Comparison of ENCODE assay signal across 10 cellular contexts in genomic region chr6:158911746-158912158, GRCh38.
DNase-seq lines count a peak whose midpoint lies in the region; ATAC-seq, FAIRE-seq and TF ChIP-seq lines count a peak whose summit lies in the region.
"Had no signal": no experiment of that assay in that cellular context is flagged by ENCODE, and none has a peak within 500 bp of the region (broad histone marks: within the 10 kb centered on the region; RNA-seq: fewer than 3 reads in every experiment).

No MANE protein-coding gene starts in this region.

- no peak for ATAC-seq in sciatic nerve

- H3K4me1 ChIP-seq in Loucy (ENCODE audit: insufficient read depth, low read length, poor library complexity, severe bottlenecking) (peaks cover 9% of the 10 kb centered on the region), trophoblast cell (ENCODE audit: control insufficient read depth in 1 of 2, insufficient read depth in 2 of 2, low read length in 2 of 2) (peaks cover 21 to 26% of the 10 kb centered on the region in 2 experiments), transverse colon (no peaks in the 10 kb centered on the region)

- no peak for TF ChIP-seq EP300 in transverse colon (IDR thresholded peaks at IDR 0.05; ENCODE audit: low read depth)

- H3K4me3 Mint-ChIP-seq in activated naive CD8-positive, alpha-beta T cell treated with anti-CD3 and anti-CD28 coated beads for 36 hours, result peak overlapping the region; percentile 29

- H3K4me3 ChIP-seq in Loucy (ENCODE audit: low read length, poor library complexity, severe bottlenecking), result no peak overlapping the region
- no peak overlapping the region for H3K4me3 ChIP-seq in trophoblast cell (ENCODE audit: low read depth, low read length)
- H3K4me3 ChIP-seq in transverse colon, result no peak overlapping the region

- H3K27ac Mint-ChIP-seq in activated naive CD8-positive, alpha-beta T cell treated with anti-CD3 and anti-CD28 coated beads for 36 hours, result peak overlapping the region; percentile 75

- H3K27ac ChIP-seq in trophoblast cell (ENCODE audit: low read depth, low read length) (peak overlapping the region; percentile 93), transverse colon (no peak overlapping the region)
- H3K27ac ChIP-seq: KMS-11 had no signal

- H2AFZ ChIP-seq in Loucy (ENCODE audit: low read length) (0 out of 2 replicates have a peak overlapping the region, but pooled peaks have one; percentile 32), trophoblast cell (ENCODE audit: insufficient read depth, low read length, poor library complexity) (peak overlapping the region; percentile 7)

- peak overlapping the region; percentile 43 for H3K18ac ChIP-seq in trophoblast cell (ENCODE audit: low read length)

- FAIRE-seq in GM19239 (lab: Jason Lieb, UNC) (peak; percentile 96), D721Med (lab: Jason Lieb, UNC) (no peak)

- H3K9me3 Mint-ChIP-seq in activated naive CD8-positive, alpha-beta T cell treated with anti-CD3 and anti-CD28 coated beads for 36 hours, result no peaks in the 10 kb centered on the region

- H3K9me2 ChIP-seq in Loucy (replicated peaks; ENCODE audit: low read depth, low read length), result no peaks in the 10 kb centered on the region

- H4K91ac ChIP-seq in trophoblast cell (ENCODE audit: low read depth, low read length), result peak overlapping the region; percentile 98

- no peaks in the 10 kb centered on the region for H3K27me3 Mint-ChIP-seq in activated naive CD8-positive, alpha-beta T cell treated with anti-CD3 and anti-CD28 coated beads for 36 hours

- peak overlapping the region; percentile 54 for H3K14ac ChIP-seq in trophoblast cell (ENCODE audit: low read length)

- no peak overlapping the region for H3K23ac ChIP-seq in trophoblast cell (ENCODE audit: low read length)

- intact Hi-C loops in transverse colon (cut with DNase I; ENCODE audit: low total_unique reads), result no loop called here
- intact Hi-C loops in sciatic nerve (cut with DNase I), result no loop called here

- peak overlapping the region; percentile 0 for H3K4ac ChIP-seq in trophoblast cell (ENCODE audit: low read depth, low read length)

- TF ChIP-seq CTCF in Loucy (conservative IDR thresholded peaks at IDR 0.05; ENCODE audit: low read length) (no peak), D721Med (IDR thresholded peaks at IDR 0.05; ENCODE audit: insufficient read depth, missing control alignments) (no peak), transverse colon (IDR thresholded peaks at IDR 0.05) (no peak)

- DNase-seq in GM19239 (ENCODE audit: insufficient read length, low spot score) (peak; percentile 41), trophoblast cell (peak in 1 of 2 donors; percentile 33), D721Med (ENCODE audit: insufficient read length, low spot score) (no peak), transverse colon (no peak), sciatic nerve (ENCODE audit: low spot score) (no peak), SIG-M5 (lab: John Stamatoyannopoulos, UW) (no peak)
- peak; percentile 52 for DNase-seq in activated naive CD8-positive, alpha-beta T cell treated with anti-CD3 and anti-CD28 coated beads for 36 hours
- DNase-seq: activated CD4-positive, CD25-positive, alpha-beta regulatory T cell had no signal

- WGBS in trophoblast cell (ENCODE audit: extremely low coverage, insufficient coverage, insufficient read length), result no CpG with 5 or more reads among the region's 4 CpGs
- 63 to 80% methylated on average over 1 to 4 of the region's 4 CpGs for WGBS in transverse colon (ENCODE audit: low coverage in 1 of 2), 2 donors

- peaks cover 40% of the 10 kb centered on the region for H3K79me1 ChIP-seq in trophoblast cell (ENCODE audit: low read length)

- peak overlapping the region; percentile 25 for H3K4me2 ChIP-seq in Loucy (ENCODE audit: low read depth, low read length, poor library complexity, severe bottlenecking)
- no peak overlapping the region for H3K4me2 ChIP-seq in trophoblast cell (ENCODE audit: low read length)
- H3K4me2 ChIP-seq: KMS-11 had no signal

- peak overlapping the region; percentile 21 for H4K12ac ChIP-seq in trophoblast cell (ENCODE audit: low read depth, low read length)

- no peaks in the 10 kb centered on the region for H3K36me3 Mint-ChIP-seq in activated naive CD8-positive, alpha-beta T cell treated with anti-CD3 and anti-CD28 coated beads for 36 hours

- no peaks in the 10 kb centered on the region for H3F3A ChIP-seq in Loucy (ENCODE audit: low read depth)

- H3K79me2 ChIP-seq in Loucy (ENCODE audit: insufficient read depth, low read length) (no peaks in the 10 kb centered on the region), trophoblast cell (ENCODE audit: control insufficient read depth, insufficient read depth, low read length, poor library complexity) (peaks cover 4% of the 10 kb centered on the region)

- H3K36me3 ChIP-seq in Loucy (ENCODE audit: insufficient read depth, low read length), result no peaks in the 10 kb centered on the region
- no peaks in the 10 kb centered on the region for H3K36me3 ChIP-seq in trophoblast cell (ENCODE audit: control insufficient read depth in 1 of 2, insufficient read depth in 2 of 2, low read length in 2 of 2)
- H3K36me3 ChIP-seq in transverse colon, result no peaks in the 10 kb centered on the region

- peaks cover 40% of the 10 kb centered on the region for H3K4me1 Mint-ChIP-seq in activated naive CD8-positive, alpha-beta T cell treated with anti-CD3 and anti-CD28 coated beads for 36 hours

- H2BK5ac ChIP-seq in trophoblast cell (ENCODE audit: low read depth, low read length, poor library complexity), result peak overlapping the region; percentile 32

- H3K27me3 ChIP-seq in Loucy (ENCODE audit: insufficient read depth, low read length, poor library complexity, severe bottlenecking), result no peaks in the 10 kb centered on the region
- no peaks in the 10 kb centered on the region for H3K27me3 ChIP-seq in trophoblast cell (ENCODE audit: insufficient read depth, low read length)
- no peaks in the 10 kb centered on the region for H3K27me3 ChIP-seq in transverse colon

- H2AK5ac ChIP-seq in trophoblast cell (ENCODE audit: low read length), result peak overlapping the region; percentile 80

- peak overlapping the region; percentile 5 for H4K8ac ChIP-seq in trophoblast cell (ENCODE audit: low read depth, low read length)

- H3K9ac ChIP-seq in Loucy (ENCODE audit: low read depth, low read length, poor library complexity, severe bottlenecking) (no peak overlapping the region), trophoblast cell (ENCODE audit: low read length) (no peak overlapping the region)
- H3K9ac ChIP-seq: KMS-11 had no signal

- peak overlapping the region; percentile 88 for H2BK120ac ChIP-seq in trophoblast cell (ENCODE audit: insufficient read depth, low read length, poor library complexity)

- TF ChIP-seq POLR2A in transverse colon (IDR thresholded peaks at IDR 0.05), result no peak

- H4K20me1 ChIP-seq in Loucy (ENCODE audit: insufficient read depth, low read length, poor library complexity, severe bottlenecking), result no peaks in the 10 kb centered on the region

- H3K9me3 ChIP-seq in Loucy (ENCODE audit: insufficient read depth, low read depth, low read length) (no peaks in the 10 kb centered on the region), trophoblast cell (ENCODE audit: insufficient read depth, low read depth, low read length) (no peaks in the 10 kb centered on the region), transverse colon (no peaks in the 10 kb centered on the region)

- in situ Hi-C loops in transverse colon (cut with MboI; ENCODE audit: low pct_ligation_motif_present in 1 of 4, low pct_unique_long_range_greater_than_20kb in 1 of 4, low sequenced_read_pairs in 3 of 4), result no loop called here

- peak overlapping the region; percentile 19 for H2BK12ac ChIP-seq in trophoblast cell (ENCODE audit: low read length)

Comparison
In these comparisons a context has a peak if more than half of its experiments do, and no peak if none do; other contexts are left out.
1. DNase-seq: peak in GM19239 (single experiment) and activated naive CD8-positive, alpha-beta T cell treated with anti-CD3 and anti-CD28 coated beads for 36 hours (single experiment); none in D721Med (single experiment), transverse colon (single experiment), sciatic nerve (single experiment) and SIG-M5 (single experiment).